17 cellular contexts compared by ENCODE assay signal in the genomic region with DNA sequence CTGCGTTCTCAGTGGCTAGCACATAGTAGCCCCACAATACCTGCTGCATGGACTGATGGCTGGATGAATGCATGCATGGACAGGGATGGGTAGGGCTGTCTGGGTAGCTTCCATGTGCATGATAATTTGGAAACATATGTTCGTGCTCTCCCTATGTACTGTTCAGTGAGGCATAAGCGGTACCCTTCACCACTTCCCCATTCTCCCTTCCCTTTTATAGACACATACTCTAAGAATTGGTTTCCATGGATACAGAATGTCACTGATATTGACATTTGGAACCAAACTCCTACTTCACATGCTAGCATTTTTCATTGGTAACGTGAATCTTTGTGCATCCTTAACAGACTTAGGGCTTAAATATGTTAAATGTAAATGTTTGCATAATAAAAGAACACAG. TPM values are rescaled to one million over a fixed set of nuclear protein-coding genes. Genes with fewer than 3 reads are reported as not detected.
DNase-seq lines count a peak whose midpoint lies in the region; ATAC-seq, FAIRE-seq and TF ChIP-seq lines count a peak whose summit lies in the region.
"Had no signal": no experiment of that assay in that cellular context is flagged by ENCODE, and none has a peak within 500 bp of the region (broad histone marks: within the 10 kb centered on the region; RNA-seq: fewer than 3 reads in every experiment).

No MANE protein-coding gene starts in this region.

- no peaks in the 10 kb centered on the region for H3K36me3 ChIP-seq in right atrium auricular region
- H3K36me3 ChIP-seq in ovary = no peaks in the 10 kb centered on the region
- H3K36me3 ChIP-seq: spleen had no signal

- H3K9me3 ChIP-seq in right atrium auricular region (no peaks in the 10 kb centered on the region), ovary (no peaks in the 10 kb centered on the region)
- H3K9me3 ChIP-seq: spleen had no signal

- H3K4me3 Mint-ChIP-seq in CD14-positive monocyte = no peak overlapping the region
- H3K4me3 Mint-ChIP-seq: GM23338; natural killer cell treated with Interleukin-12 subunit alpha and Interleukin-12 subunit beta and Interleukin-15 and Interleukin-18, amount 100 ng/mL, for 72 hours had no signal

- TF ChIP-seq POLR2A in GM12891 (IDR thresholded peaks at IDR 0.05; ENCODE audit: low read depth, low read length) (no peak), ovary (IDR thresholded peaks at IDR 0.05) (no peak)

- WGBS in ovary, 3 donors = 81 to 98% (median 96%) methylated on average over 4 of the region's 4 CpGs

- TF ChIP-seq CTCF in CD14-positive monocyte (IDR thresholded peaks at IDR 0.05) = no peak
- no peak for TF ChIP-seq CTCF in right atrium auricular region (IDR thresholded peaks at IDR 0.05)
- no peak for TF ChIP-seq CTCF in ovary (IDR thresholded peaks at IDR 0.05)

- H3K9me3 Mint-ChIP-seq in CD14-positive monocyte = peaks cover 0 to 2% (median 0%) of the 10 kb centered on the region in 7 donors
- H3K9me3 Mint-ChIP-seq: GM23338; natural killer cell treated with Interleukin-12 subunit alpha and Interleukin-12 subunit beta and Interleukin-15 and Interleukin-18, amount 100 ng/mL, for 72 hours had no signal

- TF ChIP-seq EP300 in ovary (IDR thresholded peaks at IDR 0.05) = no peak

- H3K4me3 ChIP-seq in right atrium auricular region (no peak overlapping the region), ovary (no peak overlapping the region)
- H3K4me3 ChIP-seq: GM23338, spleen had no signal

- peak; percentile 69 for FAIRE-seq in GM12891 (lab: Jason Lieb, UNC)
- FAIRE-seq: keratinocyte had no signal

- intact Hi-C loops in CD14-positive monocyte (cut with micrococcal nuclease) = no loop called here
- intact Hi-C loops in posterior cingulate gyrus (cut with DNase I) = no loop called here
- intact Hi-C loops in ovary (cut with DNase I) = no loop called here

- H3K4me1 ChIP-seq in right atrium auricular region = peaks cover 0 to 40% of the 10 kb centered on the region in 2 donors
- peaks cover 11% of the 10 kb centered on the region for H3K4me1 ChIP-seq in ovary (ENCODE audit: insufficient read depth)

- H3K27ac ChIP-seq in right atrium auricular region = no peak overlapping the region
- H3K27ac ChIP-seq in ovary = no peak overlapping the region
- H3K27ac ChIP-seq: spleen had no signal

- H3K27me3 ChIP-seq in right atrium auricular region = no peaks in the 10 kb centered on the region
- no peaks in the 10 kb centered on the region for H3K27me3 ChIP-seq in ovary
- H3K27me3 ChIP-seq: spleen had no signal

- ATAC-seq in GM21528 (IDR thresholded peaks at IDR 0.05; ENCODE audit: low FRiP score, unreplicated experiment) (peak; percentile 50), HG03342 (IDR thresholded peaks at IDR 0.05; ENCODE audit: unreplicated experiment) (peak; percentile 63)
- ATAC-seq: GM23338; natural killer cell treated with Interleukin-12 subunit alpha and Interleukin-12 subunit beta and Interleukin-15 and Interleukin-18, amount 100 ng/mL, for 72 hours had no signal

- no peaks in the 10 kb centered on the region for H3K36me3 Mint-ChIP-seq in CD14-positive monocyte
- H3K36me3 Mint-ChIP-seq: natural killer cell treated with Interleukin-12 subunit alpha and Interleukin-12 subunit beta and Interleukin-15 and Interleukin-18, amount 100 ng/mL, for 72 hours had no signal

- peaks cover 14% of the 10 kb centered on the region for H3K4me1 Mint-ChIP-seq in CD14-positive monocyte

- no peak overlapping the region for H3K27ac Mint-ChIP-seq in CD14-positive monocyte
- H3K27ac Mint-ChIP-seq: GM23338; natural killer cell treated with Interleukin-12 subunit alpha and Interleukin-12 subunit beta and Interleukin-15 and Interleukin-18, amount 100 ng/mL, for 72 hours had no signal

- no peak for DNase-seq in GM12891 (ENCODE audit: insufficient read length, low spot score)
- DNase-seq in SKM-1 treated with dmso at 0.1 percent for 144 hours (lab: John Stamatoyannopoulos, UW; ENCODE audit: unreplicated experiment) = peak; percentile 91
- no peak for DNase-seq in CD14-positive monocyte (ENCODE audit: low spot score)
- DNase-seq in right atrium auricular region (ENCODE audit: low spot score) = no peak
- no peak for DNase-seq in posterior cingulate gyrus
- no peak for DNase-seq in ovary
- DNase-seq: activated CD4-positive, CD25-positive, alpha-beta regulatory T cell treated with anti-CD3 and anti-CD28 coated beads, Interleukin-2, amount 50 U/mL, for 72 hours; activated gamma-delta T cell treated with Interleukin-2 at 50 U/mL for 16 hours; cerebellar nuclear complex; NCI-H2107; spleen; stimulated activated CD8-positive, alpha-beta memory T cell treated with anti-CD3 and anti-CD28 coated beads, Interleukin-4, amount 100 ng/mL, for 48 hours had no signal

- peaks cover 0 to 3% (median 0%) of the 10 kb centered on the region in 3 donors for H3K27me3 Mint-ChIP-seq in CD14-positive monocyte (ENCODE audit: low read depth in 3 of 3)
- H3K27me3 Mint-ChIP-seq: natural killer cell treated with Interleukin-12 subunit alpha and Interleukin-12 subunit beta and Interleukin-15 and Interleukin-18, amount 100 ng/mL, for 72 hours had no signal

TF ChIP-seq in GM12891, 5 proteins besides CTCF, POLR2A, EP300 and RAD21:
- TF ChIP-seq POLR2AphosphoS5 (IDR thresholded peaks at IDR 0.05; ENCODE audit: low read depth, low read length) = no peak
- TF ChIP-seq TAF1 (IDR thresholded peaks at IDR 0.05; ENCODE audit: low read depth, low read length) = no peak
- TF ChIP-seq POU2F2 (IDR thresholded peaks at IDR 0.05; ENCODE audit: low read depth, low read length) = 0 out of 2 replicates have a peak, but pooled peaks have one; percentile 22
- no peak for TF ChIP-seq PAX5 (IDR thresholded peaks at IDR 0.05; ENCODE audit: insufficient read depth, low read length, severe bottlenecking)
- TF ChIP-seq SPI1 (IDR thresholded peaks at IDR 0.05; ENCODE audit: low read depth, low read length) = peak; percentile 98

RNA-seq across cellular contexts. Expression of gene USP46, which starts 20.4 kb away (rescaled TPM):
- 5.3 TPM for polyA plus RNA-seq in GM12891 (2012; ENCODE audit: low read depth, missing spikeins)
- 1 to 10 TPM; 2.3 to 3.9 TPM for polyA plus RNA-seq in CD14-positive monocyte
- 10 to 100 TPM; 19.1 to 28.0 TPM for total RNA-seq in right atrium auricular region
- total RNA-seq in ovary = 10 to 100 TPM; 10.3 to 51.6 (median 34.9) TPM
- polyA plus RNA-seq in ovary = 10 to 100 TPM in 1 of 2 donors, 1 to 10 TPM in 1; 7.6 to 18.1 TPM
